Comparison of ENCODE assay signal across 13 cellular contexts in the genomic region with DNA sequence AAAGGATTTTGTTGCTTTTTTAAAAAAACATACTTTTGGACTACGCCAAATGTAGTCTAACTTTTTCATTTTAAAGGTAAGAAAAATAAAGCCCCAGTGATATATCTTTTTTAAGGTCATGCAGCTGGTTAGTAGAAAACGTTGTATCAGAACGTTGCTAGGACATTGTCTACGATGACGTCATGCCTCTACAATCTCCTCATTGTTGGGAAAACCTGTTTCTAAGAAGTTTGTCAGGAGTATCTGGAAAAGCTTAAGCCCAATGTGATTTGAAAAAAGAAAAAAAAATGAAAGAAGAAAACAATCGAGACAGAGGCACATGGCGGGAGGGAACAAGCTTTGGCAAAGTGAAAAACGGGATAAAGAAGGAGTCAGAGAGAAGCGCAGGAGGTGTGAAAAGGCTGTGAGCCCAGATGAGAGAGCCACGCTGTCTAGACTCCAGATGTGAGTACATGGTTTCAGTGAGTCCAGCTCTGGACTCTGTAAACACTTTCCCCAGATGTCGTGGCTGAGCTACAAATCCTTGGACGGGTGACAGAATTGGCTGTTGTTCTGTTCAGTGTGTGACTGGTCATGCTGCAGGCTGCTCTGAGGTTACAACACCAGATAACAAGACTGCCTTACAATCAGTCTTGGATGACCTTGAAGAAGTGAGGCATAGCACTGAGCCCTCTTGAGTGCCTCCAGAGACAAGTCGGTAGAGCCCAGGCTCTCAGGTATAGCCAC.
A peak's percentile ranks its signal among the peaks of the same experiment; 100 is the strongest.
DNase-seq lines count a peak whose midpoint lies in the region; ATAC-seq, FAIRE-seq and TF ChIP-seq lines count a peak whose summit lies in the region.
"Had no signal": no experiment of that assay in that cellular context is flagged by ENCODE, and none has a peak within 500 bp of the region (broad histone marks: within the 10 kb centered on the region; RNA-seq: fewer than 3 reads in every experiment).

No MANE protein-coding gene starts in this region.

- H3K36me3 ChIP-seq in kidney (ENCODE audit: control insufficient read depth in 1 of 2, insufficient read depth in 2 of 2, low read length in 2 of 2): no peaks in the 10 kb centered on the region

- ATAC-seq in sciatic nerve: peak; percentile 98
- no peak for ATAC-seq in HG03139 (IDR thresholded peaks at IDR 0.05; ENCODE audit: unreplicated experiment)

- H3K4me1 ChIP-seq in kidney (ENCODE audit: control insufficient read depth in 1 of 2, insufficient read depth in 1 of 2, low read depth in 1 of 2, low read length in 2 of 2): no peaks in the 10 kb centered on the region

- DNase-seq in AG20443 (ENCODE audit: low spot score) (peak; percentile 88), cardiac fibroblast (ENCODE audit: low read depth in 2 of 2) (peak; percentile 21 to 61), kidney (peak; percentile 57), sciatic nerve (ENCODE audit: low spot score) (peak; percentile 59), NCI-H446 treated with DMSO at 0.1 percent for 48 hours (lab: John Stamatoyannopoulos, UW) (no peak)
- no peak for DNase-seq in stimulated activated naive CD4-positive, alpha-beta T cell treated with Interleukin-2 at 50 U/mL for 16 hours (lab: John Stamatoyannopoulos, UW)
- DNase-seq in activated CD8-positive, alpha-beta memory T cell treated with anti-CD3 and anti-CD28 coated beads, Interleukin-2, amount 50 U/mL, for 4 hours: no peak
- DNase-seq: EL, MV-4-11, NCI-H526 had no signal

- peaks cover 0 to 4% of the 10 kb centered on the region in 2 donors for H3K9me3 ChIP-seq in kidney (ENCODE audit: control insufficient read depth in 1 of 2, low read length in 2 of 2)

- intact Hi-C loops in kidney (cut with DNase I): no loop called here
- intact Hi-C loops in sciatic nerve (cut with DNase I): no loop called here

- H3K27ac ChIP-seq in kidney (ENCODE audit: low read depth in 2 of 2, low read length in 2 of 2): no peak overlapping the region
- H3K27ac ChIP-seq: SK-N-MC had no signal

- H3K4me3 ChIP-seq in cardiac fibroblast (replicated peaks in 1 of 2; ENCODE audit: low read depth in 2 of 2, low read length in 2 of 2) (no peak overlapping the region), kidney (ENCODE audit: low read length in 2 of 2) (no peak overlapping the region)
- H3K4me3 ChIP-seq: SK-N-MC had no signal

- no peak for FAIRE-seq in kidney (lab: Jason Lieb, UNC)
- FAIRE-seq: GM18507 had no signal

- TF ChIP-seq CTCF in cardiac fibroblast (IDR thresholded peaks at IDR 0.05; ENCODE audit: low read depth, low read length) (no peak), kidney (IDR thresholded peaks at IDR 0.05; ENCODE audit: borderline replicate concordance, extremely low read depth, insufficient read depth) (no peak)

- no peak overlapping the region for H3K9ac ChIP-seq in kidney (ENCODE audit: low read length in 2 of 2)

Comparison
In these comparisons a context has a peak if more than half of its experiments do, and no peak if none do; other contexts are left out.
1. DNase-seq: peak in AG20443 (single experiment), cardiac fibroblast (2 of 2), kidney (single experiment) and sciatic nerve (single experiment); none in NCI-H446 treated with DMSO at 0.1 percent for 48 hours (single experiment), stimulated activated naive CD4-positive, alpha-beta T cell treated with Interleukin-2 at 50 U/mL for 16 hours (single experiment) and activated CD8-positive, alpha-beta memory T cell treated with anti-CD3 and anti-CD28 coated beads, Interleukin-2, amount 50 U/mL, for 4 hours (single experiment).